ENCODE assay signal across 29 cellular contexts in genomic region chr1:17273096-17273495, GRCh38. TPM values are rescaled to one million over a fixed set of nuclear protein-coding genes. Genes with fewer than 3 reads are reported as not detected.
"Had no signal": no experiment of that assay in that cellular context is flagged by ENCODE, and none has a peak within 500 bp of the region (broad histone marks: within the 10 kb centered on the region; RNA-seq: fewer than 3 reads in every experiment).

No MANE protein-coding gene starts in this region.

- H3K4me1 ChIP-seq: ascending aorta had no signal

- DNase-seq: activated CD4-positive, alpha-beta T cell treated with anti-CD3 and anti-CD28 coated beads for 48 hours; activated CD4-positive, alpha-beta T cell treated with anti-CD3 and anti-CD28 coated beads, Interleukin-2, amount 50 U/mL, for 4 hours; activated CD4-positive, CD25-positive, alpha-beta regulatory T cell treated with anti-CD3 and anti-CD28 coated beads, Interleukin-2, amount 50 U/mL, for 72 hours; activated CD8-positive, alpha-beta memory T cell treated with anti-CD3 and anti-CD28 coated beads, Interleukin-2, amount 10 ng/mL, durations not matched to agents 7 days and 5 days; activated effector memory CD4-positive, alpha-beta T cell treated with anti-CD3 and anti-CD28 coated beads, Interleukin-2, amount 50 U/mL, for 16 hours; activated naive CD4-positive, alpha-beta T cell treated with Interleukin-2 at 50 U/mL for 16 hours; activated naive CD8-positive, alpha-beta T cell treated with anti-CD3 and anti-CD28 coated beads, Interleukin-2, amount 50 U/mL, for 24 hours; activated T-cell treated with anti-CD3 and anti-CD28 coated beads, Interleukin-2, amount 50 U/mL, for 24 hours; amniotic stem cell; body of pancreas; NCI-H1048; NCI-H1694; NCI-H2029; NCI-H2107; NCI-H2171 treated with DMSO at 0.1 percent for 48 hours; NCI-H226; NCI-H526; NCI-H774; Right ventricle myocardium superior; SW 1271 had no signal

- H3K27ac ChIP-seq: ascending aorta, body of pancreas, SJSA1 had no signal

- H3K36me3 ChIP-seq: ascending aorta, SJSA1 had no signal

- H3K27me3 ChIP-seq: ascending aorta, body of pancreas, SJSA1 had no signal

- H3K4me3 ChIP-seq: ascending aorta, body of pancreas, SJSA1 had no signal

- H3K9me3 ChIP-seq: ascending aorta, body of pancreas, SJSA1 had no signal

- H3K4me1 Mint-ChIP-seq: activated naive CD8-positive, alpha-beta T cell treated with anti-CD3 and anti-CD28 coated beads, Interleukin-2, amount 50 U/mL, for 24 hours; WTC11 had no signal

- H3K36me3 Mint-ChIP-seq: activated CD8-positive, alpha-beta memory T cell treated with anti-CD3 and anti-CD28 coated beads, Interleukin-2, amount 10 ng/mL, durations not matched to agents 7 days and 5 days; activated naive CD4-positive, alpha-beta T cell treated with anti-CD3 and anti-CD28 coated beads, Interleukin-2, amount 50 U/mL, for 72 hours; WTC11 had no signal

- ATAC-seq: activated CD8-positive, alpha-beta memory T cell treated with anti-CD3 and anti-CD28 coated beads, Interleukin-2, amount 10 ng/mL, durations not matched to agents 7 days and 5 days; activated naive CD4-positive, alpha-beta T cell treated with anti-CD3 and anti-CD28 coated beads, Interleukin-2, amount 50 U/mL, for 72 hours; activated naive CD8-positive, alpha-beta T cell treated with anti-CD3 and anti-CD28 coated beads, Interleukin-2, amount 50 U/mL, for 24 hours; body of pancreas; WTC11 had no signal

- H3K9me3 Mint-ChIP-seq: activated naive CD4-positive, alpha-beta T cell treated with anti-CD3 and anti-CD28 coated beads, Interleukin-2, amount 50 U/mL, for 72 hours; activated naive CD8-positive, alpha-beta T cell treated with anti-CD3 and anti-CD28 coated beads, Interleukin-2, amount 50 U/mL, for 24 hours; activated T-cell treated with anti-CD3 and anti-CD28 coated beads, Interleukin-2, amount 50 U/mL, for 24 hours; T-helper 1 cell treated with Interleukin-12 subunit alpha and Interleukin-12 subunit beta and Interleukin-4 antibody, amounts not matched to agents 30 μg/mL and 1 μg/mL, for 36 hours; WTC11 had no signal

- H3K27ac Mint-ChIP-seq: activated CD8-positive, alpha-beta memory T cell treated with anti-CD3 and anti-CD28 coated beads, Interleukin-2, amount 10 ng/mL, durations not matched to agents 7 days and 5 days; activated naive CD4-positive, alpha-beta T cell treated with anti-CD3 and anti-CD28 coated beads, Interleukin-2, amount 50 U/mL, for 72 hours; activated naive CD8-positive, alpha-beta T cell treated with anti-CD3 and anti-CD28 coated beads, Interleukin-2, amount 50 U/mL, for 24 hours; activated T-cell treated with anti-CD3 and anti-CD28 coated beads, Interleukin-2, amount 50 U/mL, for 24 hours; T-helper 1 cell treated with Interleukin-12 subunit alpha and Interleukin-12 subunit beta and Interleukin-4 antibody, amounts not matched to agents 30 μg/mL and 1 μg/mL, for 36 hours; WTC11 had no signal

- H3K4me3 Mint-ChIP-seq: activated CD8-positive, alpha-beta memory T cell treated with anti-CD3 and anti-CD28 coated beads, Interleukin-2, amount 10 ng/mL, durations not matched to agents 7 days and 5 days; activated naive CD8-positive, alpha-beta T cell treated with anti-CD3 and anti-CD28 coated beads, Interleukin-2, amount 50 U/mL, for 24 hours; activated T-cell treated with anti-CD3 and anti-CD28 coated beads, Interleukin-2, amount 50 U/mL, for 24 hours; T-helper 1 cell treated with Interleukin-12 subunit alpha and Interleukin-12 subunit beta and Interleukin-4 antibody, amounts not matched to agents 30 μg/mL and 1 μg/mL, for 36 hours; WTC11 had no signal

RNA-seq across cellular contexts. Expression of gene PADI3, which starts 24.2 kb away (rescaled TPM):
- total RNA-seq: activated CD8-positive, alpha-beta memory T cell treated with anti-CD3 and anti-CD28 coated beads, Interleukin-2, amount 10 ng/mL, durations not matched to agents 7 days and 5 days; activated naive CD4-positive, alpha-beta T cell treated with anti-CD3 and anti-CD28 coated beads, Interleukin-2, amount 50 U/mL, for 72 hours; ascending aorta; body of pancreas; NCI-H460; OCI-LY7; Right ventricle myocardium superior had no signal

RNA-seq across cellular contexts. Expression of gene PADI4, which starts 34.9 kb away (rescaled TPM):
- total RNA-seq: ascending aorta, body of pancreas, bronchial epithelial cell, LHCN-M2, NCI-H460, SJSA1 had no signal
